ENCODE assay signal across 18 cellular contexts in genomic region chr12:25884024-25884919, GRCh38.
"Had no signal": no experiment of that assay in that cellular context is flagged by ENCODE, and none has a peak within 500 bp of the region (broad histone marks: within the 10 kb centered on the region; RNA-seq: fewer than 3 reads in every experiment).

No MANE protein-coding gene starts in this region.

- H3K27me3 Mint-ChIP-seq: dendritic cell treated with granulocyte-macrophage colony-stimulating factor and Interleukin-4, amounts not matched to agents 40 ng/mL and 50 ng/mL, for 4 days; T-helper 17 cell had no signal

- ATAC-seq: mucosa of descending colon; naive thymus-derived CD8-positive, alpha-beta T cell; T-helper 17 cell had no signal

- H3K4me1 ChIP-seq: thyroid gland, vagina had no signal

- H3K4me3 Mint-ChIP-seq: activated naive CD4-positive, alpha-beta T cell treated with anti-CD3 and anti-CD28 coated beads, Interleukin-2, amount 50 U/mL, for 24 hours; dendritic cell treated with granulocyte-macrophage colony-stimulating factor and Interleukin-4, amounts not matched to agents 40 ng/mL and 50 ng/mL, for 4 days; naive thymus-derived CD8-positive, alpha-beta T cell; T-helper 17 cell had no signal

- H3K36me3 Mint-ChIP-seq: activated naive CD4-positive, alpha-beta T cell treated with anti-CD3 and anti-CD28 coated beads, Interleukin-2, amount 50 U/mL, for 24 hours; naive thymus-derived CD8-positive, alpha-beta T cell had no signal

- H3K27ac Mint-ChIP-seq: activated naive CD4-positive, alpha-beta T cell treated with anti-CD3 and anti-CD28 coated beads, Interleukin-2, amount 50 U/mL, for 24 hours; dendritic cell treated with granulocyte-macrophage colony-stimulating factor and Interleukin-4, amounts not matched to agents 40 ng/mL and 50 ng/mL, for 4 days; naive thymus-derived CD8-positive, alpha-beta T cell; T-helper 17 cell had no signal

- H3K36me3 ChIP-seq: brain microvascular endothelial cell, thyroid gland, vagina had no signal

- H3K27ac ChIP-seq: brain microvascular endothelial cell, thyroid gland, vagina had no signal

- H3K9me3 Mint-ChIP-seq: activated naive CD4-positive, alpha-beta T cell treated with anti-CD3 and anti-CD28 coated beads, Interleukin-2, amount 50 U/mL, for 24 hours; dendritic cell treated with granulocyte-macrophage colony-stimulating factor and Interleukin-4, amounts not matched to agents 40 ng/mL and 50 ng/mL, for 4 days had no signal

- H3K4me1 Mint-ChIP-seq: activated naive CD4-positive, alpha-beta T cell treated with anti-CD3 and anti-CD28 coated beads, Interleukin-2, amount 50 U/mL, for 24 hours; naive thymus-derived CD8-positive, alpha-beta T cell; T-helper 17 cell had no signal

- H3K4me3 ChIP-seq: mucosa of descending colon, thyroid gland, vagina had no signal

- H3K27me3 ChIP-seq: brain microvascular endothelial cell, thyroid gland, vagina had no signal

- DNase-seq: activated CD4-positive, alpha-beta T cell treated with anti-CD3 and anti-CD28 coated beads, Interleukin-2, amount 50 U/mL, for 1 hour; activated effector memory CD4-positive, alpha-beta T cell treated with Interleukin-2 at 50 U/mL for 16 hours; amygdala; brain microvascular endothelial cell; cerebellar nuclear complex; glutamatergic neuron; left cardiac atrium; mammary epithelial cell; mucosa of descending colon; naive thymus-derived CD8-positive, alpha-beta T cell; occipital lobe; stimulated activated CD4-positive, alpha-beta T cell treated with anti-CD3 and anti-CD28 coated beads, Interleukin-4, amount 100 ng/mL, for 1 hour; stimulated activated CD8-positive, alpha-beta memory T cell treated with anti-CD3 and anti-CD28 coated beads, Interleukin-4, amount 100 ng/mL, for 48 hours; T-helper 17 cell; thyroid gland had no signal

- H3K9me3 ChIP-seq: mucosa of descending colon, thyroid gland, vagina had no signal
